8 cellular contexts compared by ENCODE assay signal in genomic region chr1:205983925-205984725, GRCh38. TPM values are rescaled to one million over a fixed set of nuclear protein-coding genes. Genes with fewer than 3 reads are reported as not detected.
A peak's percentile ranks its signal among the peaks of the same experiment; 100 is the strongest.
DNase-seq lines count a peak whose midpoint lies in the region; ATAC-seq and TF ChIP-seq lines count a peak whose summit lies in the region.

No MANE protein-coding gene starts in this region.

- H3K27ac Mint-ChIP-seq in activated CD4-positive, alpha-beta T cell treated with anti-CD3 and anti-CD28 coated beads, Interleukin-2, amount 10 ng/mL, durations not matched to agents 24 days and 14 days: no peak overlapping the region

- H3K4me1 Mint-ChIP-seq in activated CD4-positive, alpha-beta T cell treated with anti-CD3 and anti-CD28 coated beads, Interleukin-2, amount 10 ng/mL, durations not matched to agents 24 days and 14 days: no peaks in the 10 kb centered on the region

- peak; percentile 72 for DNase-seq in activated CD4-positive, alpha-beta T cell treated with anti-CD3 and anti-CD28 coated beads, Interleukin-2, amount 10 ng/mL, durations not matched to agents 24 days and 14 days
- no peak for DNase-seq in activated CD4-positive, alpha-beta T cell treated with anti-CD3 and anti-CD28 coated beads for 4 hours
- peak; percentile 71 to 76 for DNase-seq in Kasumi-1 (lab: John Stamatoyannopoulos, UW)
- peak; percentile 90 for DNase-seq in WERI-Rb-1
- DNase-seq in fibroblast of the aortic adventitia (ENCODE audit: low read depth): peak; percentile 70
- DNase-seq in nucleus accumbens (lab: John Stamatoyannopoulos, UW): peak in 49 of 56 donors; percentile 16 to 87 (median 56)
- no peak for DNase-seq in NCI-H2171 (lab: John Stamatoyannopoulos, UW)

- H3K4me3 Mint-ChIP-seq in activated CD4-positive, alpha-beta T cell treated with anti-CD3 and anti-CD28 coated beads, Interleukin-2, amount 10 ng/mL, durations not matched to agents 24 days and 14 days: no peak overlapping the region

- H3K27me3 Mint-ChIP-seq in activated CD4-positive, alpha-beta T cell treated with anti-CD3 and anti-CD28 coated beads, Interleukin-2, amount 10 ng/mL, durations not matched to agents 24 days and 14 days: no peaks in the 10 kb centered on the region

- H3K4me3 ChIP-seq in WERI-Rb-1 (ENCODE audit: low read depth, low read length): no peak overlapping the region
- H3K4me3 ChIP-seq in fibroblast of the aortic adventitia (ENCODE audit: low read depth, low read length): no peak overlapping the region

- H3K27ac ChIP-seq in WERI-Rb-1: no peak overlapping the region

- no peaks in the 10 kb centered on the region for H3K9me3 ChIP-seq in WERI-Rb-1 (ENCODE audit: severe bottlenecking)

- no peaks in the 10 kb centered on the region for H3K36me3 ChIP-seq in WERI-Rb-1

- peak; percentile 100 for TF ChIP-seq CTCF in WERI-Rb-1 (IDR thresholded peaks at IDR 0.05; ENCODE audit: low read depth, low read length)
- peak; percentile 93 for TF ChIP-seq CTCF in fibroblast of the aortic adventitia (IDR thresholded peaks at IDR 0.05; ENCODE audit: insufficient read depth, low read length)

- intact Hi-C loops in activated CD4-positive, alpha-beta T cell treated with anti-CD3 and anti-CD28 coated beads, Interleukin-2, amount 10 ng/mL, durations not matched to agents 24 days and 14 days (cut with micrococcal nuclease): loop anchor here (1.0 kb wide), 1 partner anchor 122 kb away; no protein-coding TSS in a partner anchor

- H3K36me3 Mint-ChIP-seq in activated CD4-positive, alpha-beta T cell treated with anti-CD3 and anti-CD28 coated beads, Interleukin-2, amount 10 ng/mL, durations not matched to agents 24 days and 14 days (ENCODE audit: low read depth): no peaks in the 10 kb centered on the region

- no peaks in the 10 kb centered on the region for H3K27me3 ChIP-seq in WERI-Rb-1 (ENCODE audit: insufficient read depth, low read depth, severe bottlenecking)

- peaks cover 6% of the 10 kb centered on the region for H3K9me3 Mint-ChIP-seq in activated CD4-positive, alpha-beta T cell treated with anti-CD3 and anti-CD28 coated beads, Interleukin-2, amount 10 ng/mL, durations not matched to agents 24 days and 14 days

- ATAC-seq in GM21390 (IDR thresholded peaks at IDR 0.05; ENCODE audit: unreplicated experiment): no peak

RNA-seq across cellular contexts. Expression of gene RAB7B, which starts 19.1 kb away (rescaled TPM):
- total RNA-seq in activated CD4-positive, alpha-beta T cell treated with anti-CD3 and anti-CD28 coated beads, Interleukin-2, amount 10 ng/mL, durations not matched to agents 24 days and 14 days: not detected in 2 replicates
- 4.3 and 7.4 TPM in 2 replicates for total RNA-seq in fibroblast of the aortic adventitia (ENCODE audit: low replicate concordance)

RNA-seq across cellular contexts. Expression of gene CTSE, which starts 39.6 kb away (rescaled TPM):
- total RNA-seq in activated CD4-positive, alpha-beta T cell treated with anti-CD3 and anti-CD28 coated beads, Interleukin-2, amount 10 ng/mL, durations not matched to agents 24 days and 14 days: not detected in 2 replicates
- not detected in 2 replicates for total RNA-seq in fibroblast of the aortic adventitia (ENCODE audit: low replicate concordance)

RNA-seq across cellular contexts. Expression of gene SLC26A9, which starts 40.9 kb away (rescaled TPM):
- total RNA-seq in activated CD4-positive, alpha-beta T cell treated with anti-CD3 and anti-CD28 coated beads, Interleukin-2, amount 10 ng/mL, durations not matched to agents 24 days and 14 days: not detected in 2 replicates
- total RNA-seq in fibroblast of the aortic adventitia (ENCODE audit: low replicate concordance): not detected in 2 replicates

Comparison
In these comparisons a context has a peak if more than half of its experiments do, and no peak if none do; other contexts are left out.
1. DNase-seq: peak in activated CD4-positive, alpha-beta T cell treated with anti-CD3 and anti-CD28 coated beads, Interleukin-2, amount 10 ng/mL, durations not matched to agents 24 days and 14 days (single experiment), Kasumi-1 (2 of 2), WERI-Rb-1 (single experiment), fibroblast of the aortic adventitia (single experiment) and nucleus accumbens (49 of 56); none in activated CD4-positive, alpha-beta T cell treated with anti-CD3 and anti-CD28 coated beads for 4 hours (0 of 2) and NCI-H2171 (single experiment).